ENCODE assay signal across 8 cellular contexts in the genomic region with DNA sequence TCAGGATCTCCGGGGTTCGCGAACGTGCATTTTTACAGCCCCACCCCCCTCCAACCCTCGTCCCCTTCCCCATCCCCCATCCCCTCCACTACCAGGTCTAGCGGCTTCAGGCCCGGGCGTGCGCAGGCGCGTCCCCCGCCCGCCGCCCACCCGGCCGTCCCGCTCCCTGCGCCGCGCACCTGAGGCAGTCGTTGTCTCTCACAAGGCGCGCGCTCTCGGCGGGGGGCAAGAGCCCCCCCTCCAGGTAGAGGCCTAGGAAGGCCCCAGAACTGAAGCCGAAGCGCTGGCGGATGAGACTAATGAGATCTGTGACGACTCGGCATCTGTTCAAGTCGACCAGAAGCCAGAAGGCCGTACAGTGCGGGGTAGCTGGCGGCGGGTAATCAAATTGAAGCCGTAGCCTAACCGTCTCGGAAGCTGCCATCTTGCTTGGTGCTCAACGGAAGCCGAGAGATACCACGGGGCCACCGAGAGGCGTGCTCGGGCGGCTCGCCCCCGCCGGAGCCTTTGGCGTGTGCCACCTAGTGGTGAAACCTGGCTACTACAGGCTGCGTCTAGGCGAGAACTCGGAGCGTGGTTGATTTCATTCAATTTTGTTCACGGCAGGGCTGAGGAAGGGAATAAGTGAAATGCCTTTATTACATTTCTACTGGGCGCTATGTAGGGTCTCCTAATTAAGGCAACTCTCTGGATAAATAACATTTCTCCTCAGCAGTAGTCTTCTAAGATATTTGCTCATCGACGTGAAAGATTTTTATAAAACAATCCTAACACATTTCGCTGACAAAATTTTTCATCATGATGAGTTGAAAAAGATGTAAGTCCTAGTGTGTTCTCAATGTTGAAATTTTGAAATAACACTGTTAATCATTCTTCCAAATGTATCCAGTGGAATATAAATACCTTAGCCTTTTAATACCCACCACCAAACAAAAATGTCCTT. TPM values are rescaled to one million over a fixed set of nuclear protein-coding genes. Genes with fewer than 3 reads are reported as not detected.
A peak's percentile ranks its signal among the peaks of the same experiment; 100 is the strongest.
DNase-seq lines count a peak whose midpoint lies in the region; ATAC-seq and TF ChIP-seq lines count a peak whose summit lies in the region.

TSS of gene COIL (minus strand) at position 455 of the 943 bp plus-strand sequence. CDS start at position 424, 31 bp downstream.

- ATAC-seq in HG02759 (IDR thresholded peaks at IDR 0.05; ENCODE audit: unreplicated experiment) (peak; percentile 95), upper lobe of right lung (peak; percentile 100)

- H3K9me3 ChIP-seq in SU-DHL-6 (ENCODE audit: insufficient read depth, low read length) (no peaks in the 10 kb centered on the region), cardiac muscle cell (ENCODE audit: low read depth) (no peaks in the 10 kb centered on the region), upper lobe of right lung (no peaks in the 10 kb centered on the region)

- DNase-seq in NCI-H128 (lab: John Stamatoyannopoulos, UW; ENCODE audit: unreplicated experiment) (peak; percentile 75), cardiac muscle cell (ENCODE audit: low read depth in 1 of 2, low spot score in 1 of 2) (peak; percentile 95), posterior cingulate gyrus (peak; percentile 85 to 99 (median 95)), upper lobe of right lung (peak; percentile 94)
- DNase-seq in activated naive CD8-positive, alpha-beta T cell treated with anti-CD3 and anti-CD28 coated beads, Interleukin-2, amount 50 U/mL, for 16 hours (ENCODE audit: low read depth, low spot score): peak; percentile 86

- intact Hi-C loops in posterior cingulate gyrus (cut with DNase I): loop anchor here (5.0 kb wide), 1 partner anchor 129 kb away; the partner anchor contains the start of genes C17orf67 and DGKE
- intact Hi-C loops in upper lobe of right lung (cut with DNase I): no loop called here

- H3K27ac ChIP-seq in SU-DHL-6 (ENCODE audit: low read depth, low read length) (peak within 1 kb of the TSS; percentile 89), cardiac muscle cell (peak within 1 kb of the TSS; percentile 100), upper lobe of right lung (peak within 1 kb of the TSS; percentile 80)

- peak within 1 kb of the TSS; percentile 97 for H2AFZ ChIP-seq in SU-DHL-6 (ENCODE audit: low read depth, low read length, severe bottlenecking)

- TF ChIP-seq CTCF in GM12873 (IDR thresholded peaks at IDR 0.05; ENCODE audit: insufficient read depth, low read depth, low read length, missing control alignments) (peak; percentile 96), SU-DHL-6 (IDR thresholded peaks at IDR 0.05; ENCODE audit: insufficient read depth, low read length, poor library complexity, severe bottlenecking) (peak; percentile 92), cardiac muscle cell (IDR thresholded peaks at IDR 0.05; ENCODE audit: low read depth, low read length) (peak; percentile 98), upper lobe of right lung (IDR thresholded peaks at IDR 0.05) (peak; percentile 100)

- H3K9ac ChIP-seq in SU-DHL-6 (ENCODE audit: low read length): peak within 1 kb of the TSS; percentile 82

- H3K36me3 ChIP-seq in SU-DHL-6 (ENCODE audit: low read length) (no peaks in the 10 kb centered on the region), cardiac muscle cell (no peaks in the 10 kb centered on the region), upper lobe of right lung (no peaks in the 10 kb centered on the region)

- H3K4me3 ChIP-seq in SU-DHL-6 (ENCODE audit: insufficient read depth, low read length, poor library complexity, severe bottlenecking) (peak within 1 kb of the TSS; percentile 94), cardiac muscle cell (peak within 1 kb of the TSS; percentile 99), upper lobe of right lung (peak within 1 kb of the TSS; percentile 68)

- H3F3A ChIP-seq in SU-DHL-6 (ENCODE audit: insufficient read depth): peaks cover 8% of the 10 kb centered on the region; the same call in 1 of the 2 replicates

- H3K4me2 ChIP-seq in SU-DHL-6 (ENCODE audit: low read depth, low read length, poor library complexity, severe bottlenecking): peak within 1 kb of the TSS; percentile 66

- H3K4me1 ChIP-seq in cardiac muscle cell (ENCODE audit: low read depth) (no peaks in the 10 kb centered on the region), upper lobe of right lung (peaks cover 15% of the 10 kb centered on the region)

- no peaks in the 10 kb centered on the region for H3K9me2 ChIP-seq in SU-DHL-6 (replicated peaks; ENCODE audit: insufficient read depth, low read length)

- H3K27me3 ChIP-seq in SU-DHL-6 (ENCODE audit: low read length) (no peaks in the 10 kb centered on the region), cardiac muscle cell (no peaks in the 10 kb centered on the region), upper lobe of right lung (no peaks in the 10 kb centered on the region)

- H4K20me1 ChIP-seq in SU-DHL-6 (ENCODE audit: low read depth, low read length): no peaks in the 10 kb centered on the region

- peaks cover 36% of the 10 kb centered on the region for H3K79me2 ChIP-seq in SU-DHL-6 (ENCODE audit: insufficient read depth, low read length)

RNA-seq across cellular contexts. Expression of gene COIL, which starts in this region (rescaled TPM):
- total RNA-seq in cardiac muscle cell: 17.2 and 19.9 TPM in 2 replicates
- polyA plus RNA-seq in cardiac muscle cell: 16.3 and 23.3 TPM in 2 replicates
- 13.3 TPM for total RNA-seq in upper lobe of right lung

Comparison
In these comparisons a context has a peak if more than half of its experiments do, and no peak if none do; other contexts are left out.
1. Peak in every context shown above with its lines: DNase-seq, ATAC-seq, H3K4me3 ChIP-seq and H3K27ac ChIP-seq.